17 cellular contexts compared by ENCODE assay signal in the genomic region with DNA sequence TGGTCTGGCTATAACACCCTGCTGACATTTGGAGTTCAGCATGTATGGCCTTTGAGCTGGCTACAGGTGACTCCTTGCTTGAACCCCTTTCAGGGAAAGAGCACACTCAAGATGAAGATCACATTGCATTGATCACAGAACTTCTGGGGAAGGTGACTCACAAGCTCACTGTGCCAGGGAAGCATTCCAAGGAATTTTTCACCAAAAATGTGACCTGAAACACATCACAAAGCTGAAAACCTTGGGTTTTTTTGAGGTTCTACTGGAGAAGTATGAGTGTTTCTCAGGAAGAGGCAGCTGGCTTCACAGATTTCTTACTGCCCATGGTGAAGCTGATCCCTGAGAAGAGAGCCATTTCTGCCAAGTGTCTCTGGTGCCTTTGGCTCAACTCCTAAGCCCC.
A peak's percentile ranks its signal among the peaks of the same experiment; 100 is the strongest.
DNase-seq lines count a peak whose midpoint lies in the region; ATAC-seq, FAIRE-seq and TF ChIP-seq lines count a peak whose summit lies in the region.
"Had no signal": no experiment of that assay in that cellular context is flagged by ENCODE, and none has a peak within 500 bp of the region (broad histone marks: within the 10 kb centered on the region; RNA-seq: fewer than 3 reads in every experiment).

No MANE protein-coding gene starts in this region.

- no peaks in the 10 kb centered on the region for H3K36me3 Mint-ChIP-seq in endodermal cell (ENCODE audit: low read depth)
- H3K36me3 Mint-ChIP-seq: CD8-positive, alpha-beta T cell had no signal

- H3F3A ChIP-seq in PC-3 (ENCODE audit: low read length, unreplicated experiment): no peaks in the 10 kb centered on the region

- TF ChIP-seq CTCF in PC-3 (conservative IDR thresholded peaks at IDR 0.05; ENCODE audit: low read depth, low read length): no peak
- no peak for TF ChIP-seq CTCF in choroid plexus epithelial cell (conservative IDR thresholded peaks at IDR 0.05; ENCODE audit: low read depth, low read length)
- no peak for TF ChIP-seq CTCF in fibroblast of the aortic adventitia (IDR thresholded peaks at IDR 0.05; ENCODE audit: insufficient read depth, low read length)
- TF ChIP-seq CTCF in retinal pigment epithelial cell (conservative IDR thresholded peaks at IDR 0.05; ENCODE audit: low read depth, low read length): no peak
- no peak for TF ChIP-seq CTCF in endodermal cell (conservative IDR thresholded peaks at IDR 0.05)

- H3K36me3 ChIP-seq in PC-3 (ENCODE audit: low read depth, low read length) (no peaks in the 10 kb centered on the region), endodermal cell (ENCODE audit: control insufficient read depth, insufficient read depth, low read length) (no peaks in the 10 kb centered on the region)
- H3K36me3 ChIP-seq: SJCRH30 had no signal

- H3K4me3 ChIP-seq in PC-3 (ENCODE audit: low read length): no peak overlapping the region
- H3K4me3 ChIP-seq in choroid plexus epithelial cell (ENCODE audit: low read depth, low read length): no peak overlapping the region
- no peak overlapping the region for H3K4me3 ChIP-seq in fibroblast of the aortic adventitia (ENCODE audit: low read depth, low read length)
- no peak overlapping the region for H3K4me3 ChIP-seq in retinal pigment epithelial cell (ENCODE audit: low read length)
- H3K4me3 ChIP-seq in endodermal cell (ENCODE audit: low read length): no peak overlapping the region
- H3K4me3 ChIP-seq: SJCRH30 had no signal

- H4K20me1 ChIP-seq in PC-3 (ENCODE audit: low read length): no peaks in the 10 kb centered on the region

- peak; percentile 53 for ATAC-seq in PC-3
- no peak for ATAC-seq in HG03460 (IDR thresholded peaks at IDR 0.05; ENCODE audit: unreplicated experiment)
- ATAC-seq: CD8-positive, alpha-beta T cell had no signal

- CTCF ChIA-PET in PC-3 (lab: Charles Lee): no interaction called here

- no peak for FAIRE-seq in HTR-8/SVneo (lab: Jason Lieb, UNC)

- H3K4me2 ChIP-seq in PC-3 (ENCODE audit: low read length): no peak overlapping the region

- no peaks in the 10 kb centered on the region for H3K79me2 ChIP-seq in PC-3 (ENCODE audit: low read length)

- no peak overlapping the region for H3K27ac Mint-ChIP-seq in endodermal cell
- H3K27ac Mint-ChIP-seq: CD8-positive, alpha-beta T cell had no signal

- no peaks in the 10 kb centered on the region for H3K9me3 ChIP-seq in PC-3 (ENCODE audit: low read length)
- peaks cover 61% of the 10 kb centered on the region for H3K9me3 ChIP-seq in endodermal cell (ENCODE audit: control insufficient read depth, low read length)
- H3K9me3 ChIP-seq: SJCRH30 had no signal

- no peak overlapping the region for H3K9ac ChIP-seq in PC-3 (ENCODE audit: low read length)
- no peak overlapping the region for H3K9ac ChIP-seq in endodermal cell (ENCODE audit: extremely low read depth, low read length, poor library complexity, severe bottlenecking)

- H3K27me3 ChIP-seq in PC-3 (ENCODE audit: low read length) (no peaks in the 10 kb centered on the region), endodermal cell (ENCODE audit: control insufficient read depth, insufficient read depth, low read length, poor library complexity, severe bottlenecking) (no peaks in the 10 kb centered on the region)
- H3K27me3 ChIP-seq: SJCRH30 had no signal

- H3K4me3 Mint-ChIP-seq in endodermal cell: no peak overlapping the region
- H3K4me3 Mint-ChIP-seq: CD8-positive, alpha-beta T cell had no signal

- H3K27ac ChIP-seq in PC-3 (ENCODE audit: low read length) (no peak overlapping the region), endodermal cell (ENCODE audit: low read depth, low read length) (no peak overlapping the region)
- H3K27ac ChIP-seq: RWPE1, SJCRH30 had no signal

- H3K4me1 Mint-ChIP-seq in endodermal cell: no peaks in the 10 kb centered on the region

- no peaks in the 10 kb centered on the region for H3K9me2 ChIP-seq in PC-3 (replicated peaks; ENCODE audit: low read length)

- no peaks in the 10 kb centered on the region for H3K27me3 Mint-ChIP-seq in endodermal cell (ENCODE audit: insufficient read depth)

- intact Hi-C loops in PC-3 (cut with micrococcal nuclease): no loop called here

- peaks cover 7% of the 10 kb centered on the region for H3K9me3 Mint-ChIP-seq in endodermal cell

- POLR2A ChIA-PET in PC-3 (lab: Charles Lee; ENCODE audit: unreplicated experiment): no interaction called here

- no peak overlapping the region for H2AFZ ChIP-seq in PC-3 (ENCODE audit: low read length)

- BruUV-seq in PC-3 (replicated peaks; lab: Mats Ljungman, UMichigan): no TSS peak

- peak; percentile 43 for DNase-seq in PC-3
- DNase-seq in choroid plexus epithelial cell (ENCODE audit: low read depth): peak; percentile 52
- peak; percentile 70 for DNase-seq in fibroblast of the aortic adventitia (ENCODE audit: low read depth)
- DNase-seq in retinal pigment epithelial cell (ENCODE audit: low read depth): peak; percentile 18
- DNase-seq in kidney glomerular epithelial cell (lab: John Stamatoyannopoulos, UW): no peak
- no peak for DNase-seq in endodermal cell
- DNase-seq in HTR-8/SVneo (ENCODE audit: insufficient read length, low spot score): no peak
- DNase-seq: CD8-positive, alpha-beta T cell; DND-41; GF-D8; Kasumi-1; NCI-H146; NCI-H226; NCI-H526 treated with DMSO at 0.1 percent for 48 hours; SJCRH30 had no signal

- H3K4me1 ChIP-seq in PC-3 (ENCODE audit: insufficient read depth, low read length) (peaks cover 4% of the 10 kb centered on the region; the same call in 1 of the 2 replicates), endodermal cell (ENCODE audit: control insufficient read depth, insufficient read depth, low read length) (no peaks in the 10 kb centered on the region)
- H3K4me1 ChIP-seq: SJCRH30 had no signal

Comparison
In these comparisons a context has a peak if more than half of its experiments do, and no peak if none do; other contexts are left out.
1. DNase-seq: peak in PC-3 (single experiment), choroid plexus epithelial cell (single experiment), fibroblast of the aortic adventitia (single experiment) and retinal pigment epithelial cell (single experiment); none in kidney glomerular epithelial cell (single experiment), endodermal cell (single experiment) and HTR-8/SVneo (single experiment).